1 cellular context compared by ENCODE assay signal in genomic region chr1:157753611-157754010, GRCh38.
TF ChIP-seq lines count a peak whose summit lies in the region.

No MANE protein-coding gene starts in this region.

TF ChIP-seq in WTC11, 78 proteins besides CTCF, POLR2A, EP300 and RAD21 (continued from another document):
- TF ChIP-seq ZBTB43 (CRISPR knock-in tag; IDR thresholded peaks at IDR 0.05) = no peak
- TF ChIP-seq CDX4 (CRISPR knock-in tag; IDR thresholded peaks at IDR 0.05; ENCODE audit: borderline replicate concordance) = no peak
- no peak for TF ChIP-seq MLX (CRISPR knock-in tag; IDR thresholded peaks at IDR 0.05)
- TF ChIP-seq ZNF671 (CRISPR knock-in tag; IDR thresholded peaks at IDR 0.05) = no peak
- TF ChIP-seq OVOL2 (CRISPR knock-in tag; IDR thresholded peaks at IDR 0.05; ENCODE audit: borderline replicate concordance) = no peak
- no peak for TF ChIP-seq E2F5 (CRISPR knock-in tag; IDR thresholded peaks at IDR 0.05)
- no peak for TF ChIP-seq ATF1 (CRISPR knock-in tag; IDR thresholded peaks at IDR 0.05)
- no peak for TF ChIP-seq NFE2L1 (CRISPR knock-in tag; IDR thresholded peaks at IDR 0.05)
